In genomic region chr2:2922156-2922555, GRCh38 we compare ENCODE assay signal across 17 cellular contexts.
DNase-seq lines count a peak whose midpoint lies in the region; ATAC-seq and TF ChIP-seq lines count a peak whose summit lies in the region.
"Had no signal": no experiment of that assay in that cellular context is flagged by ENCODE, and none has a peak within 500 bp of the region (broad histone marks: within the 10 kb centered on the region; RNA-seq: fewer than 3 reads in every experiment).

No MANE protein-coding gene starts in this region.

- DNase-seq in Right ventricle myocardium superior (peak; percentile 13), left cardiac atrium (no peak), esophagus muscularis mucosa (ENCODE audit: extremely low spot score) (peak; percentile 47), mesenteric fat pad (ENCODE audit: low spot score) (peak; percentile 67), vagina (ENCODE audit: extremely low spot score in 2 of 2) (peak; percentile 65 to 84), transverse colon (no peak)
- DNase-seq: C1 segment of cervical spinal cord; Calu3; CD4-positive, alpha-beta memory T cell; COR-L47; DMS53; DMS79 treated with DMSO at 0.1 percent for 48 hours; GF-D8; GOT3; HFFc6 had no signal

- ATAC-seq in Right ventricle myocardium superior (ENCODE audit: poor library complexity), result no peak
- no peak for ATAC-seq in left cardiac atrium
- no peak for ATAC-seq in HG03354 (IDR thresholded peaks at IDR 0.05; ENCODE audit: poor library complexity, severe bottlenecking, unreplicated experiment)

- H3K4me1 ChIP-seq in esophagus muscularis mucosa (no peaks in the 10 kb centered on the region), vagina (no peaks in the 10 kb centered on the region), transverse colon (no peaks in the 10 kb centered on the region)
- H3K4me1 ChIP-seq: HAP-1 had no signal

- no peak for TF ChIP-seq EP300 in esophagus muscularis mucosa (IDR thresholded peaks at IDR 0.05)
- no peak for TF ChIP-seq EP300 in transverse colon (IDR thresholded peaks at IDR 0.05; ENCODE audit: low read depth)

- in situ Hi-C loops in transverse colon (cut with MboI; ENCODE audit: low pct_ligation_motif_present in 1 of 4, low pct_unique_long_range_greater_than_20kb in 1 of 4, low sequenced_read_pairs in 3 of 4), result no loop called here

- TF ChIP-seq CTCF in esophagus muscularis mucosa (IDR thresholded peaks at IDR 0.05) (no peak), vagina (IDR thresholded peaks at IDR 0.05) (no peak), transverse colon (IDR thresholded peaks at IDR 0.05) (no peak)

- WGBS in esophagus muscularis mucosa, result 89% methylated on average over 6 of the region's 6 CpGs
- 51 to 88% methylated on average over 4 to 6 of the region's 6 CpGs for WGBS in transverse colon (ENCODE audit: low coverage in 1 of 2), 2 donors

- intact Hi-C loops in Right ventricle myocardium superior (cut with DNase I), result no loop called here
- intact Hi-C loops in left cardiac atrium (cut with DNase I), result no loop called here
- intact Hi-C loops in esophagus muscularis mucosa (cut with DNase I), result no loop called here
- intact Hi-C loops in vagina (cut with DNase I), result loop anchor here (5.0 kb wide), 1 partner anchor 1660 kb away; no protein-coding TSS in a partner anchor
- intact Hi-C loops in transverse colon (cut with DNase I; ENCODE audit: low total_unique reads), result no loop called here

- H3K36me3 ChIP-seq in esophagus muscularis mucosa, result no peaks in the 10 kb centered on the region
- no peaks in the 10 kb centered on the region for H3K36me3 ChIP-seq in vagina
- H3K36me3 ChIP-seq in transverse colon, result no peaks in the 10 kb centered on the region
- H3K36me3 ChIP-seq: HAP-1 had no signal

- H3K4me3 ChIP-seq in esophagus muscularis mucosa, result no peak overlapping the region
- no peak overlapping the region for H3K4me3 ChIP-seq in vagina
- H3K4me3 ChIP-seq in transverse colon, result no peak overlapping the region
- H3K4me3 ChIP-seq: HAP-1 had no signal

- no peak overlapping the region for H3K27ac ChIP-seq in esophagus muscularis mucosa (replicated peaks in 1 of 4)
- H3K27ac ChIP-seq in vagina, result no peak overlapping the region
- H3K27ac ChIP-seq in transverse colon, result no peak overlapping the region

- TF ChIP-seq POLR2A in esophagus muscularis mucosa (IDR thresholded peaks at IDR 0.05; ENCODE audit: low read depth) (no peak), vagina (IDR thresholded peaks at IDR 0.05) (no peak), transverse colon (IDR thresholded peaks at IDR 0.05) (no peak)

- H3K27me3 ChIP-seq in esophagus muscularis mucosa (peaks cover 0 to 10% (median 0%) of the 10 kb centered on the region in 4 donors), vagina (no peaks in the 10 kb centered on the region), transverse colon (no peaks in the 10 kb centered on the region)

- H3K9me3 ChIP-seq in esophagus muscularis mucosa, result no peaks in the 10 kb centered on the region
- H3K9me3 ChIP-seq in vagina, result no peaks in the 10 kb centered on the region
- H3K9me3 ChIP-seq in transverse colon, result no peaks in the 10 kb centered on the region
- H3K9me3 ChIP-seq: HAP-1 had no signal

Comparison
In these comparisons a context has a peak if more than half of its experiments do, and no peak if none do; other contexts are left out.
1. DNase-seq: peak in Right ventricle myocardium superior (single experiment), esophagus muscularis mucosa (single experiment), mesenteric fat pad (single experiment) and vagina (2 of 2); none in left cardiac atrium (single experiment) and transverse colon (single experiment).